In the genomic region with DNA sequence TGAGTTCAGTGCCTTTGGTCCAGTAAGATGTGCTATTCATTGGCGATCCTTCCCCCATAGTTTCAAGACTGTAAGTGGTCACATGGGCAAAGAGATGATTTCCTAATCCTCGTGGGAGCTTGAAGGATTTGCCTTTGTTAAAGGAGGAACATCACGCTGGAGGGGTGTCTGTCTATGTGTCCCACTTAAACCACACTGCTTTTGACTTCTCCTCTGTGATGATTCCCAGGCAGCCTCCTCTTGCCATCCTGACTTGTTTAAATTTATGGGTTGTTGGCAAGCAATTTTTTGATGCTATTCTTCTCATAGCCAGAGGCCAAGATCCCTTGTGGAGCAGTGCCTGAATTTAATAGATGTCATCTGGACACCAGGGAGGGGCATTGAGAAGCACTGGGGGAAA, we compare ENCODE assay signal across 20 cellular contexts.
A peak's percentile ranks its signal among the peaks of the same experiment; 100 is the strongest.
DNase-seq lines count a peak whose midpoint lies in the region; ATAC-seq lines count a peak whose summit lies in the region.
"Had no signal": no experiment of that assay in that cellular context is flagged by ENCODE, and none has a peak within 500 bp of the region (broad histone marks: within the 10 kb centered on the region; RNA-seq: fewer than 3 reads in every experiment).

No MANE protein-coding gene starts in this region.

- peaks cover 53% of the 10 kb centered on the region for H4K20me1 ChIP-seq in BLaER1

- intact Hi-C loops in sciatic nerve (cut with DNase I) = no loop called here
- intact Hi-C loops in activated CD4-positive, alpha-beta T cell treated with anti-CD3 and anti-CD28 coated beads for 36 hours (cut with DNase I, micrococcal nuclease) = no loop called here

- CTCF ChIA-PET in activated CD4-positive, alpha-beta T cell treated with anti-CD3 and anti-CD28 coated beads for 36 hours (lab: Charles Lee) = no interaction called here

- peaks cover 16% of the 10 kb centered on the region for H3K9me3 ChIP-seq in BLaER1

- H3K4me3 ChIP-seq in BLaER1 = no peak overlapping the region

- no peak overlapping the region for H3K4me3 Mint-ChIP-seq in activated CD4-positive, alpha-beta T cell treated with anti-CD3 and anti-CD28 coated beads for 36 hours
- no peak overlapping the region for H3K4me3 Mint-ChIP-seq in stimulated activated naive B cell treated with anti-CD40 and anti-IgM and Interleukin-4, amounts not matched to agents 10 μg/mL and 1 μg/mL and 100 μg/mL, for 72 hours
- H3K4me3 Mint-ChIP-seq: activated CD4-positive, alpha-beta memory T cell treated with anti-CD3 and anti-CD28 coated beads, Interleukin-2, amount 10 ng/mL, durations not matched to agents 7 days and 5 days; activated T-cell treated with anti-CD3 and anti-CD28 coated beads, Interleukin-2, amount 50 U/mL, for 4 hours had no signal

- no peaks in the 10 kb centered on the region for H3K27me3 ChIP-seq in BLaER1

- H3K36me3 Mint-ChIP-seq in activated CD4-positive, alpha-beta T cell treated with anti-CD3 and anti-CD28 coated beads for 36 hours (ENCODE audit: low read depth) = no peaks in the 10 kb centered on the region
- H3K36me3 Mint-ChIP-seq in stimulated activated naive B cell treated with anti-CD40 and anti-IgM and Interleukin-4, amounts not matched to agents 10 μg/mL and 1 μg/mL and 100 μg/mL, for 72 hours = no peaks in the 10 kb centered on the region
- H3K36me3 Mint-ChIP-seq: activated naive CD4-positive, alpha-beta T cell treated with anti-CD3 and anti-CD28 coated beads, Interleukin-2, amount 50 U/mL, for 72 hours had no signal

- peaks cover 40% of the 10 kb centered on the region for H3K4me1 ChIP-seq in BLaER1

- H3K27me3 Mint-ChIP-seq in activated CD4-positive, alpha-beta T cell treated with anti-CD3 and anti-CD28 coated beads for 36 hours = no peaks in the 10 kb centered on the region
- H3K27me3 Mint-ChIP-seq in stimulated activated naive B cell treated with anti-CD40 and anti-IgM and Interleukin-4, amounts not matched to agents 10 μg/mL and 1 μg/mL and 100 μg/mL, for 72 hours = peaks cover 0 to 12% of the 10 kb centered on the region in 2 donors

- no peaks in the 10 kb centered on the region for H3K9me3 Mint-ChIP-seq in activated CD4-positive, alpha-beta T cell treated with anti-CD3 and anti-CD28 coated beads for 36 hours (ENCODE audit: low read depth)
- H3K9me3 Mint-ChIP-seq in stimulated activated naive B cell treated with anti-CD40 and anti-IgM and Interleukin-4, amounts not matched to agents 10 μg/mL and 1 μg/mL and 100 μg/mL, for 72 hours = no peaks in the 10 kb centered on the region
- H3K9me3 Mint-ChIP-seq: activated CD4-positive, alpha-beta memory T cell treated with anti-CD3 and anti-CD28 coated beads, Interleukin-2, amount 10 ng/mL, durations not matched to agents 7 days and 5 days; activated naive CD4-positive, alpha-beta T cell treated with anti-CD3 and anti-CD28 coated beads, Interleukin-2, amount 50 U/mL, for 72 hours; activated T-cell treated with anti-CD3 and anti-CD28 coated beads, Interleukin-2, amount 50 U/mL, for 4 hours had no signal

- H3K27ac ChIP-seq in BLaER1 = 0 out of 2 replicates have a peak overlapping the region, but pooled peaks have one; percentile 12

- H3K36me3 ChIP-seq in BLaER1 = peaks cover 46% of the 10 kb centered on the region

- no peaks in the 10 kb centered on the region for H3K4me1 Mint-ChIP-seq in activated CD4-positive, alpha-beta T cell treated with anti-CD3 and anti-CD28 coated beads for 36 hours
- H3K4me1 Mint-ChIP-seq in stimulated activated naive B cell treated with anti-CD40 and anti-IgM and Interleukin-4, amounts not matched to agents 10 μg/mL and 1 μg/mL and 100 μg/mL, for 72 hours = no peaks in the 10 kb centered on the region

- peak; percentile 38 for ATAC-seq in sciatic nerve
- ATAC-seq in GM18861 (IDR thresholded peaks at IDR 0.05; ENCODE audit: unreplicated experiment) = no peak
- ATAC-seq in activated CD4-positive, alpha-beta T cell treated with anti-CD3 and anti-CD28 coated beads for 36 hours = no peak
- no peak for ATAC-seq in stimulated activated naive B cell treated with anti-CD40 and anti-IgM and Interleukin-4, amounts not matched to agents 10 μg/mL and 1 μg/mL and 100 μg/mL, for 72 hours (replicated peaks)
- ATAC-seq: activated naive CD4-positive, alpha-beta T cell treated with anti-CD3 and anti-CD28 coated beads, Interleukin-2, amount 50 U/mL, for 72 hours; activated T-cell treated with anti-CD3 and anti-CD28 coated beads, Interleukin-2, amount 50 U/mL, for 4 hours; esophagus mucosa; stimulated activated naive CD8-positive, alpha-beta T cell treated with anti-CD3 and anti-CD28 coated beads, Interleukin-15, Interleukin-2, amounts not matched to agents 100 U/mL and 50 U/mL, for 24 hours had no signal

- no peak overlapping the region for H3K27ac Mint-ChIP-seq in activated CD4-positive, alpha-beta T cell treated with anti-CD3 and anti-CD28 coated beads for 36 hours
- H3K27ac Mint-ChIP-seq in stimulated activated naive B cell treated with anti-CD40 and anti-IgM and Interleukin-4, amounts not matched to agents 10 μg/mL and 1 μg/mL and 100 μg/mL, for 72 hours = no peak overlapping the region
- H3K27ac Mint-ChIP-seq: activated CD4-positive, alpha-beta memory T cell treated with anti-CD3 and anti-CD28 coated beads, Interleukin-2, amount 10 ng/mL, durations not matched to agents 7 days and 5 days; activated naive CD4-positive, alpha-beta T cell treated with anti-CD3 and anti-CD28 coated beads, Interleukin-2, amount 50 U/mL, for 72 hours had no signal

- H3K9ac ChIP-seq in BLaER1 = no peak overlapping the region

- H3K4me2 ChIP-seq in BLaER1 = peak overlapping the region; percentile 65

- peak; percentile 69 for DNase-seq in NCI-H82 (lab: John Stamatoyannopoulos, UW)
- DNase-seq in fibroblast of gingiva (ENCODE audit: low read depth) = peak; percentile 84
- DNase-seq in sciatic nerve (ENCODE audit: low spot score) = no peak
- DNase-seq in activated CD4-positive, alpha-beta T cell treated with anti-CD3 and anti-CD28 coated beads for 36 hours = no peak
- no peak for DNase-seq in stimulated activated naive B cell treated with anti-CD40 and anti-IgM and Interleukin-4, amounts not matched to agents 10 μg/mL and 1 μg/mL and 100 μg/mL, for 72 hours
- no peak for DNase-seq in NCI-H128 (lab: John Stamatoyannopoulos, UW; ENCODE audit: unreplicated experiment)
- DNase-seq: activated CD4-positive, alpha-beta memory T cell treated with anti-CD3 and anti-CD28 coated beads, Interleukin-2, amount 10 ng/mL, durations not matched to agents 7 days and 5 days; activated T-cell treated with anti-CD3 and anti-CD28 coated beads, Interleukin-2, amount 50 U/mL, for 4 hours; dermis blood vessel endothelial cell; KBM-7; NCI-H1092 treated with DMSO at 0.1 percent for 48 hours; NCI-H2171 treated with DMSO at 0.1 percent for 48 hours; NCI-H774; retina; stimulated activated naive CD8-positive, alpha-beta T cell treated with anti-CD3 and anti-CD28 coated beads, Interleukin-15, Interleukin-2, amounts not matched to agents 100 U/mL and 50 U/mL, for 24 hours; SW 1271 had no signal

- POLR2A ChIA-PET in activated CD4-positive, alpha-beta T cell treated with anti-CD3 and anti-CD28 coated beads for 36 hours (lab: Charles Lee) = no interaction called here

Comparison
In these comparisons a context has a peak if more than half of its experiments do, and no peak if none do; other contexts are left out.
1. DNase-seq: peak in NCI-H82 (single experiment) and fibroblast of gingiva (single experiment); none in sciatic nerve (single experiment), activated CD4-positive, alpha-beta T cell treated with anti-CD3 and anti-CD28 coated beads for 36 hours (single experiment), stimulated activated naive B cell treated with anti-CD40 and anti-IgM and Interleukin-4, amounts not matched to agents 10 μg/mL and 1 μg/mL and 100 μg/mL, for 72 hours (single experiment) and NCI-H128 (single experiment).